ENCODE assay signal across 8 cellular contexts in the genomic region with DNA sequence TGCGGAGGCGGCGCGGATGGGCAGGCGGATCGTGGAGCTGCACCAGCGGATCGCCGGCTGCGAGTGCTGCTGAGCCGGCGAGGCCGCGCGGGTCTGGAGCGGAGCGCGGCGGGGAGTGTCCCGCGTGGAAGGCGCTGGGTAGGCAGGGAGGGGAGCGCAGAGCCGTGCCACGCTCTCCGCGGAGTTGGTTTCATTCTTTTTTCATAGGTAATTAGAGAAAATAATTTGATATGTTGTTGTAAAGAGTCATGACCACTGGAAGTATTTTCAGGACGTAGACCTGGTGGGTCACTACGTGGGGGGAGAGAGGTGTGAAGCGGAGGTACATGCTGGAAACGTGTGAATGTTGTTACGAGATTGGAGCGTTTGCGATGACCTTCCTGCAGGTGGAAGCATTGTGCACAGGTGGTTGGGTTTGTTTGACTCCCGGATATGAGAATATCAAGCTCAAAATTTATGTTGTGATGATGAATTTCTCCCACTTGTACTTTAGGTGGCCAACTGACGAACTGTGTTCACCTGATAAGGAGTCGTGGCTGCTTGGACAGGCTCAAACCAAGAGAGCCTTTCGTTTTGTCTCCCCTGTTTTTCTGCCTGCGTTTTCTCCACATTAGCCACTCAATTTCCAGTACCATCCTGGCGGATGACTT. TPM values are rescaled to one million over a fixed set of nuclear protein-coding genes. Genes with fewer than 3 reads are reported as not detected.
DNase-seq lines count a peak whose midpoint lies in the region; ATAC-seq and TF ChIP-seq lines count a peak whose summit lies in the region.

No MANE protein-coding gene starts in this region.

- H3K36me3 Mint-ChIP-seq in activated CD8-positive, alpha-beta memory T cell treated with anti-CD3 and anti-CD28 coated beads, Interleukin-2, amount 10 ng/mL, durations not matched to agents 7 days and 5 days = peaks cover 41% of the 10 kb centered on the region
- H3K36me3 Mint-ChIP-seq in nephron progenitor cell (ENCODE audit: low read depth) = peaks cover 70% of the 10 kb centered on the region

- peak overlapping the region; percentile 98 for H3K27ac Mint-ChIP-seq in activated CD8-positive, alpha-beta memory T cell treated with anti-CD3 and anti-CD28 coated beads, Interleukin-2, amount 10 ng/mL, durations not matched to agents 7 days and 5 days
- H3K27ac Mint-ChIP-seq in nephron progenitor cell = peak overlapping the region; percentile 57

- H3K9me3 Mint-ChIP-seq in activated CD8-positive, alpha-beta memory T cell treated with anti-CD3 and anti-CD28 coated beads, Interleukin-2, amount 10 ng/mL, durations not matched to agents 7 days and 5 days (ENCODE audit: low read depth) = no peaks in the 10 kb centered on the region
- H3K9me3 Mint-ChIP-seq in nephron progenitor cell = peaks cover 9% of the 10 kb centered on the region

- TF ChIP-seq POLR2A in uterus (IDR thresholded peaks at IDR 0.05) = no peak

- H3K9me3 ChIP-seq in A673 (ENCODE audit: low read depth, low read length, poor library complexity, severe bottlenecking) = no peaks in the 10 kb centered on the region
- H3K9me3 ChIP-seq in uterus = no peaks in the 10 kb centered on the region

- H3K27ac ChIP-seq in A673 (ENCODE audit: low read depth, low read length, poor library complexity, severe bottlenecking) (peak overlapping the region; percentile 63), uterus (peak overlapping the region; percentile 85 to 88)

- H3K4me3 ChIP-seq in A673 (ENCODE audit: low read depth, low read length, poor library complexity, severe bottlenecking) (peak overlapping the region; percentile 64), epithelial cell of proximal tubule (ENCODE audit: low read depth, low read length) (peak overlapping the region; percentile 73), uterus (peak overlapping the region; percentile 46 to 89)

- peaks cover 18% of the 10 kb centered on the region for H3K4me1 ChIP-seq in A673 (ENCODE audit: insufficient read depth, low read length, poor library complexity, severe bottlenecking)
- peaks cover 13 to 18% of the 10 kb centered on the region in 2 donors for H3K4me1 ChIP-seq in uterus

- peaks cover 16% of the 10 kb centered on the region for H3K36me3 ChIP-seq in A673 (ENCODE audit: insufficient read depth, low read length, poor library complexity, severe bottlenecking)
- H3K36me3 ChIP-seq in uterus = no peaks in the 10 kb centered on the region

- H3K27me3 Mint-ChIP-seq in activated CD8-positive, alpha-beta memory T cell treated with anti-CD3 and anti-CD28 coated beads, Interleukin-2, amount 10 ng/mL, durations not matched to agents 7 days and 5 days = no peaks in the 10 kb centered on the region
- H3K27me3 Mint-ChIP-seq in nephron progenitor cell (ENCODE audit: low read depth, poor library complexity) = peaks cover 5% of the 10 kb centered on the region

- H3K27me3 ChIP-seq in A673 (replicated peaks; ENCODE audit: insufficient read depth, low read depth, low read length, poor library complexity) (no peaks in the 10 kb centered on the region), uterus (no peaks in the 10 kb centered on the region)

- POLR2A ChIA-PET in A673 (lab: Charles Lee; ENCODE audit: low non-redundant PET) = no interaction called here

- ATAC-seq in GM18520 (IDR thresholded peaks at IDR 0.05; ENCODE audit: unreplicated experiment) = peak; percentile 32
- ATAC-seq in HG03060 (IDR thresholded peaks at IDR 0.05; ENCODE audit: low read depth, unreplicated experiment) = peak; percentile 36
- peak; percentile 43 for ATAC-seq in activated CD8-positive, alpha-beta memory T cell treated with anti-CD3 and anti-CD28 coated beads, Interleukin-2, amount 10 ng/mL, durations not matched to agents 7 days and 5 days

- DNase-seq in A673 (ENCODE audit: low spot score) = peak; percentile 33
- peak; percentile 34 for DNase-seq in NCI-H345 (lab: John Stamatoyannopoulos, UW)
- DNase-seq in activated CD8-positive, alpha-beta memory T cell treated with anti-CD3 and anti-CD28 coated beads, Interleukin-2, amount 10 ng/mL, durations not matched to agents 7 days and 5 days = peak; percentile 82
- DNase-seq in epithelial cell of proximal tubule (ENCODE audit: low read depth) = no peak
- no peak for DNase-seq in nephron progenitor cell
- no peak for DNase-seq in uterus

- peak overlapping the region; percentile 91 for H3K4me3 Mint-ChIP-seq in activated CD8-positive, alpha-beta memory T cell treated with anti-CD3 and anti-CD28 coated beads, Interleukin-2, amount 10 ng/mL, durations not matched to agents 7 days and 5 days
- H3K4me3 Mint-ChIP-seq in nephron progenitor cell = peak overlapping the region; percentile 89

- TSS peak; percentile 63 for BruUV-seq in A673 (replicated peaks; lab: Mats Ljungman, UMichigan)

- peak; percentile 36; the same call in 1 of the 2 replicates for TF ChIP-seq CTCF in A673 (conservative IDR thresholded peaks at IDR 0.05; ENCODE audit: low read depth, low read length)
- peak; percentile 51 for TF ChIP-seq CTCF in epithelial cell of proximal tubule (conservative IDR thresholded peaks at IDR 0.05; ENCODE audit: low read depth, low read length)
- peak; percentile 15 for TF ChIP-seq CTCF in nephron progenitor cell (IDR thresholded peaks at IDR 0.05)
- TF ChIP-seq CTCF in uterus (IDR thresholded peaks at IDR 0.05) = peak in 1 of 4 experiments; percentile 21

- peaks cover 49% of the 10 kb centered on the region for H3K4me1 Mint-ChIP-seq in activated CD8-positive, alpha-beta memory T cell treated with anti-CD3 and anti-CD28 coated beads, Interleukin-2, amount 10 ng/mL, durations not matched to agents 7 days and 5 days
- H3K4me1 Mint-ChIP-seq in nephron progenitor cell = peaks cover 44% of the 10 kb centered on the region

- CTCF ChIA-PET in A673 (lab: Charles Lee) = no interaction called here
- CTCF ChIA-PET in activated CD8-positive, alpha-beta memory T cell treated with anti-CD3 and anti-CD28 coated beads, Interleukin-2, amount 10 ng/mL, durations not matched to agents 7 days and 5 days (lab: Charles Lee) = interaction anchor here (0.7 to 6.9 kb wide), 20 partner anchors 9 to 396 kb away, joined by 3 to 104 read pairs (median 11); a partner anchor contains a TSS

- intact Hi-C loops in A673 (cut with micrococcal nuclease; ENCODE audit: unreplicated experiment) = no loop called here
- intact Hi-C loops in uterus (cut with DNase I; ENCODE audit: low total_unique reads) = no loop called here

RNA-seq across cellular contexts. Expression of a gene that starts 19.1 kb away (rescaled TPM):
- 0.45 and 0.98 TPM in 2 replicates for total RNA-seq in A673 (2021)
- total RNA-seq in activated CD8-positive, alpha-beta memory T cell treated with anti-CD3 and anti-CD28 coated beads, Interleukin-2, amount 10 ng/mL, durations not matched to agents 7 days and 5 days = 1 to 10 TPM; 1.3 to 5.6 TPM
- 0.14 and 92.5 TPM in 2 replicates for total RNA-seq in epithelial cell of proximal tubule
- total RNA-seq in uterus = 1 to 10 TPM in 1 of 4 donors, under 1 TPM in 1, not detected in 2; 0.26 to 1.3 TPM

RNA-seq across cellular contexts. Expression of a gene that starts 34.1 kb away (rescaled TPM):
- 391 and 402 TPM in 2 replicates for total RNA-seq in A673 (2021)
- total RNA-seq in activated CD8-positive, alpha-beta memory T cell treated with anti-CD3 and anti-CD28 coated beads, Interleukin-2, amount 10 ng/mL, durations not matched to agents 7 days and 5 days = 100 to 1,000 TPM; 109 to 122 TPM
- 266 and 330 TPM in 2 replicates for total RNA-seq in epithelial cell of proximal tubule
- 100 to 1,000 TPM in 3 of 4 donors, 10 to 100 TPM in 1; 29.2 to 263 (median 174) TPM for total RNA-seq in uterus

RNA-seq across cellular contexts. Expression of a gene that starts 35.0 kb away (rescaled TPM):
- total RNA-seq in A673 (2021) = 60.8 and 61.0 TPM in 2 replicates
- 10 to 100 TPM; 60.7 to 61.9 TPM for total RNA-seq in activated CD8-positive, alpha-beta memory T cell treated with anti-CD3 and anti-CD28 coated beads, Interleukin-2, amount 10 ng/mL, durations not matched to agents 7 days and 5 days
- total RNA-seq in epithelial cell of proximal tubule = 30.9 and 49.1 TPM in 2 replicates
- 10 to 100 TPM; 56.9 to 99.9 (median 71.7) TPM for total RNA-seq in uterus

RNA-seq across cellular contexts. Expression of a gene that starts 41.3 kb away (rescaled TPM):
- total RNA-seq in A673 (2021) (12.3 and 13.2 TPM in 2 replicates), epithelial cell of proximal tubule (22.0 and 26.6 TPM in 2 replicates), uterus (10 to 100 TPM in 2 of 4 donors, 1 to 10 TPM in 2; 8.5 to 26.6 (median 11.7) TPM)
- total RNA-seq in activated CD8-positive, alpha-beta memory T cell treated with anti-CD3 and anti-CD28 coated beads, Interleukin-2, amount 10 ng/mL, durations not matched to agents 7 days and 5 days = 10 to 100 TPM; 21.8 to 22.3 TPM

Comparison
In these comparisons a context has a peak if more than half of its experiments do, and no peak if none do; other contexts are left out.
1. DNase-seq: peak in A673 (single experiment), NCI-H345 (single experiment) and activated CD8-positive, alpha-beta memory T cell treated with anti-CD3 and anti-CD28 coated beads, Interleukin-2, amount 10 ng/mL, durations not matched to agents 7 days and 5 days (single experiment); none in epithelial cell of proximal tubule (single experiment), nephron progenitor cell (single experiment) and uterus (0 of 2).
2. Peak in every context shown above with its lines, with median percentiles within 50 percentile points of each other: H3K4me3 ChIP-seq and ATAC-seq.